In the genomic region with DNA sequence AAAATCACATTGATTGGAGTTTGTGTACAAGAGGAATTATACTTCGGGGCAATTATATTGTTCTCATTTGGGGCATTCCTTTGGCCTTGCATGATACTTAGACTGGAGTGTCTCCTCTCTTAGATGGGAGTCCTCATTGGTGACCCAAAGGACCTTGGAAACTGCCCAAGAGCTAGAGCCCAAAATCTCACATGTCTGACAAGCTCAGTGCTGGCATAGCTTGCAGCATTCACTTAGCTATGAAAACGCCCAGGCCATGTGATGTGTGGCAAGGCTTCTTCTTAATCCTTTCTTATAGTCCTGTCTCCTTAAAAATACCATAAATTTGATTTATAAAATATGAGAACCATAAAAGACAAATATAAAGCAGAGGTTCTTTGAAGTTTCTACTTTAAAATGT, we compare ENCODE assay signal across 30 cellular contexts.
DNase-seq lines count a peak whose midpoint lies in the region; ATAC-seq, FAIRE-seq and TF ChIP-seq lines count a peak whose summit lies in the region.
"Had no signal": no experiment of that assay in that cellular context is flagged by ENCODE, and none has a peak within 500 bp of the region (broad histone marks: within the 10 kb centered on the region; RNA-seq: fewer than 3 reads in every experiment).

No MANE protein-coding gene starts in this region.

- no peaks in the 10 kb centered on the region for H3K36me3 ChIP-seq in body of pancreas (replicated peaks in 1 of 2; ENCODE audit: insufficient read depth in 1 of 2, low read depth in 2 of 2)
- H3K36me3 ChIP-seq in heart left ventricle = no peaks in the 10 kb centered on the region
- H3K36me3 ChIP-seq in upper lobe of right lung = no peaks in the 10 kb centered on the region
- H3K36me3 ChIP-seq: ovary, SJSA1, WERI-Rb-1 had no signal

- DNase-seq in body of pancreas = peak in 1 of 4 donors; percentile 14
- DNase-seq in heart left ventricle = peak in 4 of 5 donors; percentile 44 to 76 (median 72)
- DNase-seq in mesothelial cell of epicardium (ENCODE audit: low spot score in 2 of 2, unreplicated experiment in 2 of 2) = no peak
- DNase-seq in upper lobe of right lung = no peak
- DNase-seq in activated CD8-positive, alpha-beta memory T cell treated with anti-CD3 and anti-CD28 coated beads, Interleukin-2, amount 50 U/mL, for 4 hours = no peak
- no peak for DNase-seq in D721Med (ENCODE audit: insufficient read length, low spot score)
- DNase-seq: activated CD4-positive, alpha-beta T cell treated with anti-CD3 and anti-CD28 coated beads, Interleukin-2, amount 10 ng/mL, durations not matched to agents 24 days and 14 days; activated CD8-positive, alpha-beta memory T cell treated with anti-CD3 and anti-CD28 coated beads for 24 hours; activated effector memory CD4-positive, alpha-beta T cell treated with Interleukin-2 at 50 U/mL for 16 hours; activated T-cell treated with anti-CD3 and anti-CD28 coated beads, Interleukin-2, amount 50 U/mL, for 1 hour; aorta; Caco-2; caudate nucleus; cortex of kidney; endodermal cell; foreskin keratinocyte; HCEC 1CT; KG1; kidney; NCI-H1930; NCI-H2227 treated with DMSO at 0.1 percent for 48 hours; ovary; retina; trophoblast cell; WERI-Rb-1 had no signal

- H3K4me1 ChIP-seq in body of pancreas (peaks cover 36% of the 10 kb centered on the region), heart left ventricle (peaks cover 0 to 72% (median 12%) of the 10 kb centered on the region in 12 donors), upper lobe of right lung (no peaks in the 10 kb centered on the region)
- H3K4me1 ChIP-seq: foreskin keratinocyte had no signal

- H3K9me3 ChIP-seq in body of pancreas (no peaks in the 10 kb centered on the region), heart left ventricle (no peaks in the 10 kb centered on the region), upper lobe of right lung (no peaks in the 10 kb centered on the region)
- H3K9me3 ChIP-seq: Caco-2, ovary, SJSA1 had no signal

- no peak for TF ChIP-seq POLR2A in body of pancreas (IDR thresholded peaks at IDR 0.05)
- no peak for TF ChIP-seq POLR2A in heart left ventricle (IDR thresholded peaks at IDR 0.05)

- TF ChIP-seq CTCF in body of pancreas (IDR thresholded peaks at IDR 0.05) (no peak), heart left ventricle (IDR thresholded peaks at IDR 0.05) (no peak), mesothelial cell of epicardium (IDR thresholded peaks at IDR 0.05; ENCODE audit: unreplicated experiment) (no peak), upper lobe of right lung (IDR thresholded peaks at IDR 0.05) (no peak), D721Med (IDR thresholded peaks at IDR 0.05; ENCODE audit: insufficient read depth, missing control alignments) (no peak)

- no peak for FAIRE-seq in D721Med (lab: Jason Lieb, UNC)
- FAIRE-seq: kidney, RCC 7860 had no signal

- ATAC-seq in body of pancreas = peak; percentile 27
- peak in 3 of 4 donors; percentile 60 to 81 (median 73) for ATAC-seq in heart left ventricle
- peak; percentile 39 for ATAC-seq in upper lobe of right lung
- no peak for ATAC-seq in GM18511 (IDR thresholded peaks at IDR 0.05; ENCODE audit: unreplicated experiment)
- ATAC-seq: foreskin keratinocyte had no signal

- H3K27ac Mint-ChIP-seq in mesothelial cell of epicardium = peak overlapping the region; percentile 65
- H3K27ac Mint-ChIP-seq: activated CD4-positive, alpha-beta T cell treated with anti-CD3 and anti-CD28 coated beads, Interleukin-2, amount 10 ng/mL, durations not matched to agents 24 days and 14 days; activated naive CD8-positive, alpha-beta T cell; endodermal cell had no signal

- no peaks in the 10 kb centered on the region for H3K36me3 Mint-ChIP-seq in mesothelial cell of epicardium
- H3K36me3 Mint-ChIP-seq: activated naive CD8-positive, alpha-beta T cell had no signal

- peaks cover 36% of the 10 kb centered on the region for H3K4me1 Mint-ChIP-seq in mesothelial cell of epicardium
- H3K4me1 Mint-ChIP-seq: activated CD4-positive, alpha-beta T cell treated with anti-CD3 and anti-CD28 coated beads, Interleukin-2, amount 10 ng/mL, durations not matched to agents 24 days and 14 days had no signal

- intact Hi-C loops in body of pancreas (cut with DNase I) (no loop called here), heart left ventricle (cut with DNase I) (no loop called here), upper lobe of right lung (cut with DNase I) (no loop called here)

- H3K27me3 Mint-ChIP-seq in mesothelial cell of epicardium (ENCODE audit: low read depth) = peaks cover 12% of the 10 kb centered on the region

- H3K27ac ChIP-seq in body of pancreas = no peak overlapping the region
- peak overlapping the region in 11 of 12 donors; percentile 0 to 81 (median 64) for H3K27ac ChIP-seq in heart left ventricle
- no peak overlapping the region for H3K27ac ChIP-seq in upper lobe of right lung
- H3K27ac ChIP-seq: C4-2B, foreskin keratinocyte, ovary, SJSA1, WERI-Rb-1 had no signal

- no peaks in the 10 kb centered on the region for H3K27me3 ChIP-seq in body of pancreas
- no peaks in the 10 kb centered on the region for H3K27me3 ChIP-seq in heart left ventricle
- H3K27me3 ChIP-seq in upper lobe of right lung = no peaks in the 10 kb centered on the region
- H3K27me3 ChIP-seq: ovary, SJSA1 had no signal

- H3K4me3 Mint-ChIP-seq in mesothelial cell of epicardium = no peak overlapping the region
- H3K4me3 Mint-ChIP-seq: activated CD4-positive, alpha-beta T cell treated with anti-CD3 and anti-CD28 coated beads, Interleukin-2, amount 10 ng/mL, durations not matched to agents 24 days and 14 days; activated naive CD8-positive, alpha-beta T cell; endodermal cell had no signal

- WGBS in body of pancreas, 2 donors = 29 to 35% methylated on average over 2 of the region's 2 CpGs
- WGBS in heart left ventricle, 4 donors = 43 to 53% (median 46%) methylated on average over 2 of the region's 2 CpGs

- no peaks in the 10 kb centered on the region for H3K9me3 Mint-ChIP-seq in mesothelial cell of epicardium
- H3K9me3 Mint-ChIP-seq: activated CD4-positive, alpha-beta T cell treated with anti-CD3 and anti-CD28 coated beads, Interleukin-2, amount 10 ng/mL, durations not matched to agents 24 days and 14 days; endodermal cell had no signal

- H3K4me3 ChIP-seq in body of pancreas (no peak overlapping the region), heart left ventricle (no peak overlapping the region), upper lobe of right lung (no peak overlapping the region)
- H3K4me3 ChIP-seq: ovary, SJSA1 had no signal

Comparison
In these comparisons a context has a peak if more than half of its experiments do, and no peak if none do; other contexts are left out.
1. DNase-seq: peak in heart left ventricle (4 of 5); none in mesothelial cell of epicardium (0 of 2), upper lobe of right lung (single experiment), activated CD8-positive, alpha-beta memory T cell treated with anti-CD3 and anti-CD28 coated beads, Interleukin-2, amount 50 U/mL, for 4 hours (single experiment) and D721Med (single experiment).
2. H3K27ac ChIP-seq: peak in heart left ventricle (11 of 12); none in body of pancreas (0 of 4) and upper lobe of right lung (single experiment).